ENCODE assay signal across 13 cellular contexts in the genomic region with DNA sequence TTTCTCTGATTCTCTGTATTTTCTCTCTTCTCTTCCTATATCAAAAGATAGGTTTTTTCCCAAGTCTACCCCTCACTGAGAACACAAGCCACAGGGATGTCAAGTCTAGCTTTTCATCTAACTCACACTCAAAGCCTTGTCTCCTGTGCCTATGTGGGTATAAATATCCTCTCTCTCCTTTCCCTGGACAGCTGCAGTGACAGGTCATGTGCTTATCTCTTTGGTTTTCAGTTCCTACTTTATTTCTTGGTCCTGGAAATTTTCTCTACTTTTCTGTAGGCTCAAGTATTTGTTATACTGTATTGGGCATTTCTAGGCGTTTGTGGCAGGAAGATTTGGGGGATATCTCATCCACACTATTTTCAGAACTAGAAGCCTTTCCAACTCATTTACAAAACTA.
DNase-seq lines count a peak whose midpoint lies in the region; ATAC-seq and TF ChIP-seq lines count a peak whose summit lies in the region.
"Had no signal": no experiment of that assay in that cellular context is flagged by ENCODE, and none has a peak within 500 bp of the region (broad histone marks: within the 10 kb centered on the region; RNA-seq: fewer than 3 reads in every experiment).

No MANE protein-coding gene starts in this region.

- no peaks in the 10 kb centered on the region for H3K36me3 ChIP-seq in right atrium auricular region
- H3K36me3 ChIP-seq in left ventricle myocardium inferior, result no peaks in the 10 kb centered on the region

- no peak overlapping the region for H3K4me3 ChIP-seq in right atrium auricular region
- H3K4me3 ChIP-seq in left ventricle myocardium inferior, result no peak overlapping the region

- H3K27me3 ChIP-seq in right atrium auricular region (no peaks in the 10 kb centered on the region), left ventricle myocardium inferior (ENCODE audit: low read depth) (peaks cover 32% of the 10 kb centered on the region)

- DNase-seq in Right ventricle myocardium superior (no peak), right atrium auricular region (ENCODE audit: low spot score) (no peak), MV-4-11 (lab: John Stamatoyannopoulos, UW) (peak; percentile 29), left ventricle myocardium inferior (no peak), SHP77 treated with DMSO at 0.1 percent for 48 hours (lab: John Stamatoyannopoulos, UW) (no peak), NOMO-1 treated with DMSO at 0.1 percent for 48 hours (lab: John Stamatoyannopoulos, UW; ENCODE audit: unreplicated experiment) (no peak)
- DNase-seq: ACHN; CD4-positive, alpha-beta memory T cell; DND-41; GDM1 had no signal

- H3K4me1 ChIP-seq in right atrium auricular region, result peaks cover 0 to 7% of the 10 kb centered on the region in 2 donors
- peaks cover 25% of the 10 kb centered on the region for H3K4me1 ChIP-seq in left ventricle myocardium inferior

- intact Hi-C loops in Right ventricle myocardium superior (cut with DNase I) (no loop called here), left ventricle myocardium inferior (cut with micrococcal nuclease) (no loop called here)

- TF ChIP-seq CTCF in right atrium auricular region (IDR thresholded peaks at IDR 0.05), result no peak
- no peak for TF ChIP-seq CTCF in left ventricle myocardium inferior (IDR thresholded peaks at IDR 0.05; ENCODE audit: borderline replicate concordance)

- H3K9me3 ChIP-seq in right atrium auricular region, result no peaks in the 10 kb centered on the region
- peaks cover 14% of the 10 kb centered on the region for H3K9me3 ChIP-seq in left ventricle myocardium inferior (replicated peaks)

- H3K27ac ChIP-seq in right atrium auricular region (no peak overlapping the region), left ventricle myocardium inferior (replicated peaks) (peak overlapping the region; percentile 41)
- H3K27ac ChIP-seq: C4-2B had no signal

- ATAC-seq in Right ventricle myocardium superior (ENCODE audit: poor library complexity) (peak; percentile 78), GM19467 (IDR thresholded peaks at IDR 0.05; ENCODE audit: unreplicated experiment) (no peak), HG02623 (IDR thresholded peaks at IDR 0.05; ENCODE audit: unreplicated experiment) (no peak)
